In genomic region chr9:113508111-113508749, GRCh38 we compare ENCODE assay signal across 10 cellular contexts. TPM values are rescaled to one million over a fixed set of nuclear protein-coding genes. Genes with fewer than 3 reads are reported as not detected.
DNase-seq lines count a peak whose midpoint lies in the region; ATAC-seq and TF ChIP-seq lines count a peak whose summit lies in the region.
"Had no signal": no experiment of that assay in that cellular context is flagged by ENCODE, and none has a peak within 500 bp of the region (broad histone marks: within the 10 kb centered on the region; RNA-seq: fewer than 3 reads in every experiment).

No MANE protein-coding gene starts in this region.

- H3K4me3 ChIP-seq in DND-41 (ENCODE audit: low read depth in 1 of 2, low read length in 2 of 2) (no peak overlapping the region), adipocyte (ENCODE audit: low read length) (no peak overlapping the region), liver (ENCODE audit: low read depth in 1 of 3, low read length in 3 of 3) (no peak overlapping the region)
- H3K4me3 ChIP-seq: psoas muscle had no signal

- peak; percentile 29 to 68 for TF ChIP-seq RAD21 in liver (IDR thresholded peaks at IDR 0.05)

- peaks cover 23% of the 10 kb centered on the region for H3K4me1 ChIP-seq in DND-41 (ENCODE audit: insufficient read depth, low read length)
- peaks cover 14% of the 10 kb centered on the region for H3K4me1 ChIP-seq in adipocyte (ENCODE audit: control insufficient read depth, insufficient read depth, low read length)
- H3K4me1 ChIP-seq in liver (ENCODE audit: control insufficient read depth in 4 of 4, insufficient read depth in 4 of 4, low read length in 3 of 4): peaks cover 30 to 58% (median 49%) of the 10 kb centered on the region in 4 donors

- no peaks in the 10 kb centered on the region for H4K20me1 ChIP-seq in DND-41 (ENCODE audit: insufficient read depth, low read length)

- no peaks in the 10 kb centered on the region for H3K79me2 ChIP-seq in DND-41 (ENCODE audit: insufficient read depth, low read length)

- ATAC-seq in DND-41 (ENCODE audit: insufficient read depth, low read depth) (no peak), HG02870 (IDR thresholded peaks at IDR 0.05; ENCODE audit: unreplicated experiment) (no peak), GM19397 (IDR thresholded peaks at IDR 0.05; ENCODE audit: unreplicated experiment) (no peak)

- 65% methylated on average over 10 of the region's 10 CpGs for WGBS in liver

- H3K4me2 ChIP-seq in DND-41 (ENCODE audit: insufficient read depth, low read length): no peak overlapping the region

- TF ChIP-seq CTCF in DND-41 (IDR thresholded peaks at IDR 0.05; ENCODE audit: borderline replicate concordance, extremely low read depth, low read length, poor library complexity, severe bottlenecking) (peak; percentile 47), liver (IDR thresholded peaks at IDR 0.05; ENCODE audit: low read depth, low read length, missing input control) (peak; percentile 22)

- no peak overlapping the region for H3K27ac ChIP-seq in DND-41 (ENCODE audit: low read length)
- no peak overlapping the region for H3K27ac ChIP-seq in liver (ENCODE audit: low read depth in 1 of 2, low read length in 2 of 2)
- H3K27ac ChIP-seq: psoas muscle had no signal

- H3K9me3 ChIP-seq in DND-41 (ENCODE audit: insufficient read depth, low read length, severe bottlenecking) (no peaks in the 10 kb centered on the region), adipocyte (ENCODE audit: control insufficient read depth, low read length) (no peaks in the 10 kb centered on the region), liver (ENCODE audit: control insufficient read depth in 4 of 4, low read length in 3 of 4) (no peaks in the 10 kb centered on the region)
- H3K9me3 ChIP-seq: psoas muscle had no signal

- H3K36me3 ChIP-seq in DND-41 (ENCODE audit: insufficient read depth, low read length) (no peaks in the 10 kb centered on the region), adipocyte (ENCODE audit: control insufficient read depth, insufficient read depth, low read length, severe bottlenecking) (no peaks in the 10 kb centered on the region), liver (ENCODE audit: control insufficient read depth in 4 of 4, insufficient read depth in 3 of 4, low read depth in 1 of 4, low read length in 3 of 4) (no peaks in the 10 kb centered on the region)

- H3K9ac ChIP-seq in DND-41 (ENCODE audit: low read depth, low read length) (no peak overlapping the region), adipocyte (ENCODE audit: low read length) (no peak overlapping the region), liver (ENCODE audit: low read depth in 1 of 2, low read length in 2 of 2) (no peak overlapping the region)

- no peak overlapping the region for H2AFZ ChIP-seq in DND-41 (ENCODE audit: low read depth, low read length)

- DNase-seq in DND-41 (no peak), HCEC 1CT (peak; percentile 43), adipocyte (ENCODE audit: low read depth) (peak; percentile 13), amygdala (lab: John Stamatoyannopoulos, UW) (no peak), cerebellar cortex (ENCODE audit: low spot score) (no peak)
- DNase-seq: activated naive CD4-positive, alpha-beta T cell; psoas muscle had no signal

- H3K27me3 ChIP-seq in DND-41 (ENCODE audit: insufficient read depth, low read length, poor library complexity): no peaks in the 10 kb centered on the region
- no peaks in the 10 kb centered on the region for H3K27me3 ChIP-seq in adipocyte (replicated peaks; ENCODE audit: control insufficient read depth, insufficient read depth, low read length)
- no peaks in the 10 kb centered on the region for H3K27me3 ChIP-seq in liver (ENCODE audit: control insufficient read depth in 4 of 4, insufficient read depth in 4 of 4, low read length in 3 of 4)

TF ChIP-seq in liver, 16 proteins besides CTCF, POLR2A, EP300 and RAD21:
- TF ChIP-seq YY1 (IDR thresholded peaks at IDR 0.05) (no peak), FOXA1 (IDR thresholded peaks at IDR 0.05) (no peak), TAF1 (conservative IDR thresholded peaks at IDR 0.05) (no peak), HNF4A (conservative IDR thresholded peaks at IDR 0.05) (peak; percentile 84 to 88), EGR1 (IDR thresholded peaks at IDR 0.05; ENCODE audit: low read depth in 2 of 2) (no peak), SP1 (IDR thresholded peaks at IDR 0.05) (peak; percentile 60), FOXA2 (IDR thresholded peaks at IDR 0.05) (no peak), ZBTB33 (IDR thresholded peaks at IDR 0.05) (no peak), RXRA (IDR thresholded peaks at IDR 0.05) (peak; percentile 84 to 85), GABPA (IDR thresholded peaks at IDR 0.05 in 1 of 2, conservative IDR thresholded peaks at IDR 0.05 in 1 of 2) (no peak), MAX (IDR thresholded peaks at IDR 0.05) (no peak), ATF3 (IDR thresholded peaks at IDR 0.05) (no peak), JUND (IDR thresholded peaks at IDR 0.05) (peak in 1 of 2 donors; percentile 29), REST (IDR thresholded peaks at IDR 0.05) (no peak), HNF4G (IDR thresholded peaks at IDR 0.05) (peak; percentile 37), NR2F2 (IDR thresholded peaks at IDR 0.05) (peak; percentile 78)

RNA-seq across cellular contexts. Expression of gene RGS3, which starts 44.7 kb away (rescaled TPM):
- 10 to 100 TPM; 13.0 to 23.0 TPM for total RNA-seq in liver
- 10 to 100 TPM; 33.7 to 65.0 TPM for polyA plus RNA-seq in liver

Comparison
In these comparisons a context has a peak if more than half of its experiments do, and no peak if none do; other contexts are left out.
1. DNase-seq: peak in HCEC 1CT (single experiment) and adipocyte (single experiment); none in DND-41 (single experiment), amygdala (0 of 56) and cerebellar cortex (single experiment).